In the genomic region with DNA sequence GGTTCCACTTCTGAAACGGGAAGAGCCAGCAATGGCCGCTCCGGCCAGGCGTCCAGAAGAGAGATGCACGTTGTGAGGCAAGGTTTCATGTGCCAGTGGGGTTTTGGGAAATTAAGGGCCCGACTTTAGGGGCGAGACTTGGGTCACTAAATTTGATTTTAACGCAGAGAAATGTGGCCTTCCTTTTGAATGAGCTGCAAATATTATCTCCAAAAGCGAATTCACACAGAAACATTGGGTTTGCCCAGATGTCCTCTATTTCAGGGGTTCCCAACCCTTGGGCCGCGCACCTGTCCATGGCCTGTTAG, we compare ENCODE assay signal across 10 cellular contexts. TPM values are rescaled to one million over a fixed set of nuclear protein-coding genes. Genes with fewer than 3 reads are reported as not detected.
DNase-seq lines count a peak whose midpoint lies in the region; TF ChIP-seq lines count a peak whose summit lies in the region.
"Had no signal": no experiment of that assay in that cellular context is flagged by ENCODE, and none has a peak within 500 bp of the region (broad histone marks: within the 10 kb centered on the region; RNA-seq: fewer than 3 reads in every experiment).

No MANE protein-coding gene starts in this region.

- BruUV-seq in A673 (replicated peaks; lab: Mats Ljungman, UMichigan): TSS peak; percentile 99

- H3K4me3 ChIP-seq in A673 (ENCODE audit: low read depth, low read length, poor library complexity, severe bottlenecking) (peak overlapping the region; percentile 79), KMS-11 (IDR thresholded peaks at IDR 0.05; ENCODE audit: insufficient read depth, low read depth, low read length) (no peak overlapping the region), ectodermal cell (ENCODE audit: insufficient read depth, low read depth, low read length) (peak overlapping the region; percentile 99), muscle layer of duodenum (ENCODE audit: low read depth in 1 of 2, low read length in 2 of 2) (peak overlapping the region; percentile 93)

- H3K36me3 ChIP-seq in A673 (ENCODE audit: insufficient read depth, low read length, poor library complexity, severe bottlenecking) (no peaks in the 10 kb centered on the region), KMS-11 (ENCODE audit: insufficient read depth) (no peaks in the 10 kb centered on the region), ectodermal cell (ENCODE audit: control insufficient read depth, insufficient read depth, low read length) (no peaks in the 10 kb centered on the region), muscle layer of duodenum (ENCODE audit: control insufficient read depth in 1 of 2, insufficient read depth in 2 of 2, low read length in 2 of 2) (peaks cover 0 to 4% of the 10 kb centered on the region in 2 donors)

- H3K4me1 ChIP-seq in A673 (ENCODE audit: insufficient read depth, low read length, poor library complexity, severe bottlenecking) (peaks cover 16% of the 10 kb centered on the region), KMS-11 (ENCODE audit: low read depth, poor library complexity, severe bottlenecking) (peaks cover 23% of the 10 kb centered on the region), ectodermal cell (ENCODE audit: control insufficient read depth, insufficient read depth, low read length) (peaks cover 4% of the 10 kb centered on the region), muscle layer of duodenum (ENCODE audit: control insufficient read depth in 1 of 2, insufficient read depth in 2 of 2, low read length in 2 of 2) (peaks cover 19 to 29% of the 10 kb centered on the region in 2 donors)

- DNase-seq in A673 (ENCODE audit: low spot score) (no peak), H4 (ENCODE audit: low spot score) (no peak), NCI-H526 treated with DMSO at 0.1 percent for 48 hours (lab: John Stamatoyannopoulos, UW) (no peak), endothelial cell (ENCODE audit: low spot score) (no peak)
- DNase-seq in stimulated activated naive CD4-positive, alpha-beta T cell treated with Interleukin-2 at 50 U/mL for 16 hours (lab: John Stamatoyannopoulos, UW): no peak

- H3K4me2 ChIP-seq in KMS-11: peak overlapping the region; percentile 76

- H3K27me3 ChIP-seq in A673 (replicated peaks; ENCODE audit: insufficient read depth, low read depth, low read length, poor library complexity) (no peaks in the 10 kb centered on the region), KMS-11 (ENCODE audit: insufficient read depth, low read depth) (no peaks in the 10 kb centered on the region), ectodermal cell (ENCODE audit: control insufficient read depth, insufficient read depth, low read length, poor library complexity, severe bottlenecking) (peaks cover 9% of the 10 kb centered on the region), muscle layer of duodenum (ENCODE audit: low read depth, low read length) (no peaks in the 10 kb centered on the region)

- H3K27ac ChIP-seq in A673 (ENCODE audit: low read depth, low read length, poor library complexity, severe bottlenecking): peak overlapping the region; percentile 96
- H3K27ac ChIP-seq in KMS-11: peak overlapping the region; percentile 86
- peak overlapping the region; percentile 87 for H3K27ac ChIP-seq in ectodermal cell (ENCODE audit: insufficient read depth, low read depth, low read length, poor library complexity, severe bottlenecking)
- peak overlapping the region; percentile 100 for H3K27ac ChIP-seq in muscle layer of duodenum (ENCODE audit: low read length)

- H3K4me3 Mint-ChIP-seq in endothelial cell (ENCODE audit: unreplicated experiment): no peak overlapping the region
- H3K4me3 Mint-ChIP-seq: CD14-positive monocyte had no signal

- H2AFZ ChIP-seq in KMS-11 (ENCODE audit: low read depth): peak overlapping the region; percentile 81

- peaks cover 6% of the 10 kb centered on the region for H3K36me3 Mint-ChIP-seq in endothelial cell (ENCODE audit: low read depth, unreplicated experiment)
- H3K36me3 Mint-ChIP-seq: CD14-positive monocyte had no signal

- H3K9me3 ChIP-seq in A673 (ENCODE audit: low read depth, low read length, poor library complexity, severe bottlenecking) (no peaks in the 10 kb centered on the region), ectodermal cell (ENCODE audit: control insufficient read depth, low read length) (no peaks in the 10 kb centered on the region), muscle layer of duodenum (ENCODE audit: control insufficient read depth in 1 of 2, low read length in 2 of 2) (no peaks in the 10 kb centered on the region)

- POLR2A ChIA-PET in A673 (lab: Charles Lee; ENCODE audit: low non-redundant PET): no interaction called here

- intact Hi-C loops in A673 (cut with micrococcal nuclease; ENCODE audit: unreplicated experiment): loop anchor here (2.0 to 5.0 kb wide), 4 partner anchors 220 to 355 kb away; a partner anchor contains a TSS

- no peaks in the 10 kb centered on the region for H3K79me2 ChIP-seq in KMS-11 (ENCODE audit: insufficient read depth, low read depth)

- no peak overlapping the region for H3K27ac Mint-ChIP-seq in endothelial cell (ENCODE audit: unreplicated experiment)
- H3K27ac Mint-ChIP-seq: CD14-positive monocyte had no signal

- peak overlapping the region; percentile 81 for H3K9ac ChIP-seq in KMS-11

- peaks cover 6% of the 10 kb centered on the region for H3K4me1 Mint-ChIP-seq in endothelial cell (ENCODE audit: unreplicated experiment)

- H3K9me3 Mint-ChIP-seq in endothelial cell (ENCODE audit: unreplicated experiment): no peaks in the 10 kb centered on the region
- H3K9me3 Mint-ChIP-seq: CD14-positive monocyte had no signal

- H3K27me3 Mint-ChIP-seq in endothelial cell (ENCODE audit: unreplicated experiment): peaks cover 16% of the 10 kb centered on the region

- CTCF ChIA-PET in A673 (lab: Charles Lee): interaction anchor here (1.5 to 1.9 kb wide), 3 partner anchors 9 to 289 kb away, joined by 5 to 6 read pairs (median 6); no protein-coding TSS in a partner anchor

- no peaks in the 10 kb centered on the region for H4K20me1 ChIP-seq in KMS-11 (ENCODE audit: insufficient read depth)

- 1 to 2% methylated on average over 11 of the region's 11 CpGs for WGBS in ectodermal cell, 2 experiments

- TF ChIP-seq CTCF in A673 (conservative IDR thresholded peaks at IDR 0.05; ENCODE audit: low read depth, low read length) (no peak), KMS-11 (conservative IDR thresholded peaks at IDR 0.05; ENCODE audit: low read depth, low read length) (no peak), endothelial cell (IDR thresholded peaks at IDR 0.05; ENCODE audit: unreplicated experiment) (no peak)

RNA-seq across cellular contexts. Expression of a gene that starts 2.3 kb away (rescaled TPM):
- total RNA-seq in A673 (2021): 0.75 and 1.8 TPM in 2 replicates
- not detected for polyA plus RNA-seq in ectodermal cell (2013, experiment 1 of 4)
- polyA plus RNA-seq in ectodermal cell (2013, experiment 2 of 4): 0.59 TPM
- polyA plus RNA-seq in ectodermal cell (2013, experiment 3 of 4): 1.5 TPM
- polyA plus RNA-seq in ectodermal cell (2013, experiment 4 of 4): 0.57 TPM
- 14.7 and 22.2 TPM in 2 replicates for total RNA-seq in H4 (2014; rRNA removed; shearing (Covaris generic))
- 1.0 TPM for total RNA-seq in endothelial cell (ENCODE audit: unreplicated experiment)

RNA-seq across cellular contexts. Expression of a gene that starts 6.5 kb away (rescaled TPM):
- total RNA-seq in A673 (2021) (0.71 and 2.2 TPM in 2 replicates), endothelial cell (ENCODE audit: unreplicated experiment) (6.5 TPM)
- 0.59 TPM for polyA plus RNA-seq in ectodermal cell (2013, experiment 1 of 4)
- polyA plus RNA-seq in ectodermal cell (2013, experiment 2 of 4): 0.50 TPM
- 1.5 TPM for polyA plus RNA-seq in ectodermal cell (2013, experiment 3 of 4)
- polyA plus RNA-seq in ectodermal cell (2013, experiment 4 of 4): 1.3 TPM
- 3.9 and 9.2 TPM in 2 replicates for total RNA-seq in H4 (2014; rRNA removed; shearing (Covaris generic))

RNA-seq across cellular contexts. Expression of a gene that starts 40.6 kb away (rescaled TPM):
- total RNA-seq in A673 (2021): not detected in 2 replicates
- not detected for polyA plus RNA-seq in ectodermal cell (2013, experiment 1 of 4)
- polyA plus RNA-seq in ectodermal cell (2013, experiment 2 of 4): not detected
- polyA plus RNA-seq in ectodermal cell (2013, experiment 3 of 4): not detected
- not detected for polyA plus RNA-seq in ectodermal cell (2013, experiment 4 of 4)
- not detected in 2 replicates for total RNA-seq in H4 (2014; rRNA removed; shearing (Covaris generic))
- total RNA-seq in endothelial cell (ENCODE audit: unreplicated experiment): not detected
- total RNA-seq: activated CD8-positive, alpha-beta memory T cell treated with anti-CD3 and anti-CD28 coated beads for 36 hours had no signal
- polyA plus RNA-seq: CD14-positive monocyte had no signal
